20 cellular contexts compared by ENCODE assay signal in the genomic region with DNA sequence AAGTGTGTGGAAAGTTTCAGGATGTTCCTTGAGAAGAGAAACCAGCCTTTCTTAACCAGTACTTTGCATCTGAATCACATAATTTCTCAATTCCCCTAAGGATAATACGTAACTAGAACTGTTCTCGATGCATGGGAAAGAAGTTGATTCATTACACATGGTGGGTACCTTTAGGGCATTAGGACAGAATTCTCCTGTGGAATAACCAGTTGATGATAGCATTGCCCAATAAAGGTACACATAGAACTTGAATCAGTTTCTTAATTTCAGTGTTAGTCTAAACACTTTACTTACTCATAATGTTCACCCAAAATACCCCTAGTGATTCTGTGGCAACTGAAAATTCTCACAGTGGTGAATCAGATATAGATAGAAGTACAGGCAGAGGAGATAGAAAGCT.
DNase-seq lines count a peak whose midpoint lies in the region; ATAC-seq, FAIRE-seq and TF ChIP-seq lines count a peak whose summit lies in the region.
"Had no signal": no experiment of that assay in that cellular context is flagged by ENCODE, and none has a peak within 500 bp of the region (broad histone marks: within the 10 kb centered on the region; RNA-seq: fewer than 3 reads in every experiment).

No MANE protein-coding gene starts in this region.

- BruUV-seq in HepG2 (replicated peaks; lab: Mats Ljungman, UMichigan) = no TSS peak

- H3K4me2 ChIP-seq in HepG2 (ENCODE audit: low read depth, low read length) (no peak overlapping the region), osteoblast (ENCODE audit: insufficient read depth, low read length) (no peak overlapping the region)
- H3K4me2 ChIP-seq: SK-N-SH had no signal

- DNase-seq in HepG2 (ENCODE audit: low spot score) (no peak), right lobe of liver (no peak), RPMI7951 (ENCODE audit: low read depth) (peak; percentile 84), fibroblast of gingiva (ENCODE audit: low read depth) (peak; percentile 89), stromal cell of bone marrow (ENCODE audit: low read depth) (peak; percentile 46), osteoblast (ENCODE audit: insufficient read length, low spot score, missing footprints) (no peak), superior temporal gyrus (ENCODE audit: extremely low spot score) (no peak)
- DNase-seq in activated CD4-positive, alpha-beta T cell treated with anti-CD3 and anti-CD28 coated beads for 4 hours = no peak
- DNase-seq: activated naive CD8-positive, alpha-beta T cell treated with anti-CD3 and anti-CD28 coated beads, Interleukin-2, amount 50 U/mL, for 24 hours; CD4-positive, alpha-beta memory T cell; DMS53; effector memory CD4-positive, alpha-beta T cell; left lung; NCI-H1105 treated with DMSO at 0.1 percent for 48 hours; NCI-H2107; NCI-H510A treated with DMSO at 0.1 percent for 48 hours; SK-N-SH had no signal

- no peaks in the 10 kb centered on the region for H3K79me2 ChIP-seq in HepG2 (ENCODE audit: insufficient read depth, low read length)
- H3K79me2 ChIP-seq in osteoblast (ENCODE audit: insufficient read depth, low read length) = no peaks in the 10 kb centered on the region

- TF ChIP-seq CTCF in HepG2 (CRISPR knock-in tag; IDR thresholded peaks at IDR 0.05) (no peak), right lobe of liver (IDR thresholded peaks at IDR 0.05) (no peak), osteoblast (IDR thresholded peaks at IDR 0.05; ENCODE audit: extremely low read depth, low read depth, low read length) (no peak)

- H3K36me3 ChIP-seq in HepG2 (replicated peaks in 1 of 2; ENCODE audit: control insufficient read depth in 1 of 2, insufficient read depth in 2 of 2, low read length in 2 of 2) (peaks cover 0 to 2% of the 10 kb centered on the region in 2 experiments; a peak in 1 of 5 replicates), right lobe of liver (no peaks in the 10 kb centered on the region), osteoblast (ENCODE audit: insufficient read depth, low read length) (no peaks in the 10 kb centered on the region)
- H3K36me3 ChIP-seq: gastroesophageal sphincter, HAP-1, left lung, neutrophil had no signal

- 100% methylated on average over 2 of the region's 2 CpGs for WGBS in HepG2 (ENCODE audit: low lambda C conversion rate)
- 84% methylated on average over 2 of the region's 2 CpGs for WGBS in right lobe of liver (ENCODE audit: insufficient coverage, low coverage, low lambda C conversion rate, missing lambda C conversion rate)

- peak; percentile 15 for FAIRE-seq in HepG2 (lab: Jason Lieb, UNC)

- no peak overlapping the region for H3K4me3 ChIP-seq in HepG2 (replicated peaks in 1 of 3; ENCODE audit: insufficient read depth in 1 of 3, low read depth in 2 of 3, low read length in 3 of 3)
- H3K4me3 ChIP-seq in right lobe of liver = no peak overlapping the region
- no peak overlapping the region for H3K4me3 ChIP-seq in osteoblast (ENCODE audit: insufficient read depth, low read length)
- H3K4me3 ChIP-seq: gastroesophageal sphincter, HAP-1, left lung had no signal

- intact Hi-C loops in HepG2 (cut with micrococcal nuclease; ENCODE audit: unreplicated experiment) = loop anchor here (10.0 kb wide), 1 partner anchor 258 kb away; no protein-coding TSS in a partner anchor
- intact Hi-C loops in right lobe of liver (cut with DNase I) = no loop called here

- TF ChIP-seq EP300 in HepG2 (IDR thresholded peaks at IDR 0.05; ENCODE audit: low read depth in 2 of 2, low read length in 2 of 2) = no peak
- no peak for TF ChIP-seq EP300 in HepG2 (CRISPR knock-in tag; IDR thresholded peaks at IDR 0.05; ENCODE audit: borderline replicate concordance)

- H3K4me1 ChIP-seq in HepG2 (ENCODE audit: insufficient read depth, low read length) = no peaks in the 10 kb centered on the region
- H3K4me1 ChIP-seq in right lobe of liver = no peaks in the 10 kb centered on the region
- H3K4me1 ChIP-seq in osteoblast (ENCODE audit: insufficient read depth, low read length) = peaks cover 17% of the 10 kb centered on the region
- H3K4me1 ChIP-seq: gastroesophageal sphincter, left lung had no signal

- CTCF ChIA-PET in HepG2 (lab: Yijun Ruan, JAX; ENCODE audit: low intra/inter-chr PET ratio, low total read pairs) = no interaction called here

- H2AFZ ChIP-seq in HepG2 (ENCODE audit: low read length) (no peak overlapping the region), osteoblast (ENCODE audit: low read length) (no peak overlapping the region)

- H4K20me1 ChIP-seq in HepG2 (ENCODE audit: insufficient read depth, low read length) (0 out of 2 replicates have a peak, but pooled peaks cover 2% of the 10 kb centered on the region), osteoblast (ENCODE audit: insufficient read depth, low read length) (no peaks in the 10 kb centered on the region)

- ATAC-seq in HepG2 = no peak
- no peak for ATAC-seq in right lobe of liver
- ATAC-seq: activated naive CD8-positive, alpha-beta T cell treated with anti-CD3 and anti-CD28 coated beads, Interleukin-2, amount 50 U/mL, for 24 hours; gastroesophageal sphincter; left lung had no signal

- in situ Hi-C loops in HepG2 (cut with HindIII; ENCODE audit: extremely low pct_ligation_motif_present, low pct_unique_long_range_greater_than_20kb) = no loop called here

- POLR2A ChIA-PET in HepG2 (lab: Yijun Ruan, JAX) = no interaction called here

- H3K9me3 ChIP-seq in HepG2 (ENCODE audit: low read length) = no peaks in the 10 kb centered on the region
- no peaks in the 10 kb centered on the region for H3K9me3 ChIP-seq in right lobe of liver
- no peaks in the 10 kb centered on the region for H3K9me3 ChIP-seq in osteoblast (ENCODE audit: low read depth, low read length)
- H3K9me3 ChIP-seq: gastroesophageal sphincter, HAP-1, left lung, neutrophil had no signal

- TF ChIP-seq RAD21 in HepG2 (CRISPR knock-in tag; IDR thresholded peaks at IDR 0.05) = no peak

- no peak overlapping the region for H3K27ac ChIP-seq in HepG2 (ENCODE audit: extremely low read length, insufficient read depth, low read length)
- H3K27ac ChIP-seq in right lobe of liver = no peak overlapping the region
- H3K27ac ChIP-seq in osteoblast (ENCODE audit: low read depth, low read length) = no peak overlapping the region
- H3K27ac ChIP-seq: gastroesophageal sphincter, left lung, neutrophil had no signal

- no peak overlapping the region for H3K9ac ChIP-seq in HepG2 (ENCODE audit: insufficient read depth, low read depth, low read length)
- H3K9ac ChIP-seq: SK-N-SH had no signal

- no peak for TF ChIP-seq POLR2A in HepG2 (IDR thresholded peaks at IDR 0.05; ENCODE audit: insufficient read depth in 1 of 2, low read depth in 2 of 2, low read length in 2 of 2)
- TF ChIP-seq POLR2A in right lobe of liver (IDR thresholded peaks at IDR 0.05) = no peak

- no peaks in the 10 kb centered on the region for H3K27me3 ChIP-seq in HepG2 (ENCODE audit: control insufficient read depth in 1 of 2, insufficient read depth in 2 of 2, low read length in 2 of 2)
- no peaks in the 10 kb centered on the region for H3K27me3 ChIP-seq in right lobe of liver
- no peaks in the 10 kb centered on the region for H3K27me3 ChIP-seq in osteoblast (ENCODE audit: insufficient read depth, low read length)
- H3K27me3 ChIP-seq: gastroesophageal sphincter, left lung, neutrophil had no signal

TF ChIP-seq in HepG2, 621 proteins besides CTCF, POLR2A, EP300 and RAD21:
- TF ChIP-seq ELF3 (CRISPR knock-in tag; IDR thresholded peaks at IDR 0.05) (no peak), ZNF619 (CRISPR knock-in tag; IDR thresholded peaks at IDR 0.05) (no peak), MYC (CRISPR knock-in tag; IDR thresholded peaks at IDR 0.05; ENCODE audit: borderline replicate concordance) (no peak), SATB2 (CRISPR knock-in tag; IDR thresholded peaks at IDR 0.05) (no peak)
- TF ChIP-seq, protein P1, sequence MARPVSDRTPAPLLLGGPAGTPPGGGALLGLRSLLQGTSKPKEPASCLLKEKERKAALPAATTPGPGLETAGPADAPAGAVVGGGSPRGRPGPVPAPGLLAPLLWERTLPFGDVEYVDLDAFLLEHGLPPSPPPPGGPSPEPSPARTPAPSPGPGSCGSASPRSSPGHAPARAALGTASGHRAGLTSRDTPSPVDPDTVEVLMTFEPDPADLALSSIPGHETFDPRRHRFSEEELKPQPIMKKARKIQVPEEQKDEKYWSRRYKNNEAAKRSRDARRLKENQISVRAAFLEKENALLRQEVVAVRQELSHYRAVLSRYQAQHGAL (CRISPR knock-in tag; IDR thresholded peaks at IDR 0.05; ENCODE audit: not compliant biosample characterization) = no peak
- TF ChIP-seq, protein P2, sequence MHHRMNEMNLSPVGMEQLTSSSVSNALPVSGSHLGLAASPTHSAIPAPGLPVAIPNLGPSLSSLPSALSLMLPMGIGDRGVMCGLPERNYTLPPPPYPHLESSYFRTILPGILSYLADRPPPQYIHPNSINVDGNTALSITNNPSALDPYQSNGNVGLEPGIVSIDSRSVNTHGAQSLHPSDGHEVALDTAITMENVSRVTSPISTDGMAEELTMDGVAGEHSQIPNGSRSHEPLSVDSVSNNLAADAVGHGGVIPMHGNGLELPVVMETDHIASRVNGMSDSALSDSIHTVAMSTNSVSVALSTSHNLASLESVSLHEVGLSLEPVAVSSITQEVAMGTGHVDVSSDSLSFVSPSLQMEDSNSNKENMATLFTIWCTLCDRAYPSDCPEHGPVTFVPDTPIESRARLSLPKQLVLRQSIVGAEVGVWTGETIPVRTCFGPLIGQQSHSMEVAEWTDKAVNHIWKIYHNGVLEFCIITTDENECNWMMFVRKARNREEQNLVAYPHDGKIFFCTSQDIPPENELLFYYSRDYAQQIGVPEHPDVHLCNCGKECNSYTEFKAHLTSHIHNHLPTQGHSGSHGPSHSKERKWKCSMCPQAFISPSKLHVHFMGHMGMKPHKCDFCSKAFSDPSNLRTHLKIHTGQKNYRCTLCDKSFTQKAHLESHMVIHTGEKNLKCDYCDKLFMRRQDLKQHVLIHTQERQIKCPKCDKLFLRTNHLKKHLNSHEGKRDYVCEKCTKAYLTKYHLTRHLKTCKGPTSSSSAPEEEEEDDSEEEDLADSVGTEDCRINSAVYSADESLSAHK (CRISPR knock-in tag; IDR thresholded peaks at IDR 0.05; ENCODE audit: borderline replicate concordance) = no peak

Comparison
In these comparisons a context has a peak if more than half of its experiments do, and no peak if none do; other contexts are left out.
1. DNase-seq: peak in RPMI7951 (single experiment), fibroblast of gingiva (single experiment) and stromal cell of bone marrow (single experiment); none in HepG2 (single experiment), right lobe of liver (0 of 3), activated CD4-positive, alpha-beta T cell treated with anti-CD3 and anti-CD28 coated beads for 4 hours (0 of 2), osteoblast (single experiment) and superior temporal gyrus (single experiment).